In the genomic region with DNA sequence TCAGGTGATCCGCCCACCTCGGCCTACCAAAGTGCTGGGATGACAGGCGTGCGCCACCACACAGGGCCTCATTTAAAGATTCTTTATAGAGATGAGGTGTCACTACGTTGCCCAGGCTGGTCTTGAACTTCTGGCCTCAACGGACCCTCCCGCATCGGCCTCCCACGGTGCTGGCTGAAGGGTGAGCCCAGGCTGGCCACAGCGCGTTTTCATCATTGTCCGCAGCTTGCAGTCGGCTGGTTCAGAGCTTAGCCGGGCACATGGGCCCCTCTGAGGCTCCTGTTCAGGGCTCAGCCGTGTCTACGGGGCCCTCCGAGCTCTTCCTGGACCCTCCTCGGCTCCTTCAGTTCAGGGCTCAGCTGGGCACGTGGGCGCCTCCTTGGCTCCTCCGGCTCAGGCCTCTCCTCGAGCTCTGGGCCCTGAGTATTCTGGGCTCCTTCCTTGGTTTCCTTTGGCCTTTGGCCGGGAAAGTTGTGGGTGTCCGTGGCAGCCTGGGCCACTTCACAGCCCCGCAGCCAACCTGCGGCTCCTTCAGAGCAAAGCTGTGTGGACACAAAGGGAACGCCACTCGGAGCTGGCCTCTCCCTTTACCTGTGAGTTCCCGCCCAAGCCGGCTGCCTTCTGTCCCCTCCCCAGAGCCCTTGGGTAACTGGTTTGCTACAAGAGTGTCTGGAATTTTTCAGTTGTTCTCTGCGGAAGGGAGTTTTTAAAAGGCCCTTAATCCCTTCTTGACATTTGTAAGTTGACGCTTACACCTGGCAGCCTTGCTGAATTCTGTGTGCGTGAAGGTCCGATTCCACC, we compare ENCODE assay signal across 1 cellular context.
TF ChIP-seq lines count a peak whose summit lies in the region.

No MANE protein-coding gene starts in this region.

TF ChIP-seq in GM23338, 12 proteins besides CTCF, POLR2A, EP300 and RAD21:
- TF ChIP-seq, protein P1, sequence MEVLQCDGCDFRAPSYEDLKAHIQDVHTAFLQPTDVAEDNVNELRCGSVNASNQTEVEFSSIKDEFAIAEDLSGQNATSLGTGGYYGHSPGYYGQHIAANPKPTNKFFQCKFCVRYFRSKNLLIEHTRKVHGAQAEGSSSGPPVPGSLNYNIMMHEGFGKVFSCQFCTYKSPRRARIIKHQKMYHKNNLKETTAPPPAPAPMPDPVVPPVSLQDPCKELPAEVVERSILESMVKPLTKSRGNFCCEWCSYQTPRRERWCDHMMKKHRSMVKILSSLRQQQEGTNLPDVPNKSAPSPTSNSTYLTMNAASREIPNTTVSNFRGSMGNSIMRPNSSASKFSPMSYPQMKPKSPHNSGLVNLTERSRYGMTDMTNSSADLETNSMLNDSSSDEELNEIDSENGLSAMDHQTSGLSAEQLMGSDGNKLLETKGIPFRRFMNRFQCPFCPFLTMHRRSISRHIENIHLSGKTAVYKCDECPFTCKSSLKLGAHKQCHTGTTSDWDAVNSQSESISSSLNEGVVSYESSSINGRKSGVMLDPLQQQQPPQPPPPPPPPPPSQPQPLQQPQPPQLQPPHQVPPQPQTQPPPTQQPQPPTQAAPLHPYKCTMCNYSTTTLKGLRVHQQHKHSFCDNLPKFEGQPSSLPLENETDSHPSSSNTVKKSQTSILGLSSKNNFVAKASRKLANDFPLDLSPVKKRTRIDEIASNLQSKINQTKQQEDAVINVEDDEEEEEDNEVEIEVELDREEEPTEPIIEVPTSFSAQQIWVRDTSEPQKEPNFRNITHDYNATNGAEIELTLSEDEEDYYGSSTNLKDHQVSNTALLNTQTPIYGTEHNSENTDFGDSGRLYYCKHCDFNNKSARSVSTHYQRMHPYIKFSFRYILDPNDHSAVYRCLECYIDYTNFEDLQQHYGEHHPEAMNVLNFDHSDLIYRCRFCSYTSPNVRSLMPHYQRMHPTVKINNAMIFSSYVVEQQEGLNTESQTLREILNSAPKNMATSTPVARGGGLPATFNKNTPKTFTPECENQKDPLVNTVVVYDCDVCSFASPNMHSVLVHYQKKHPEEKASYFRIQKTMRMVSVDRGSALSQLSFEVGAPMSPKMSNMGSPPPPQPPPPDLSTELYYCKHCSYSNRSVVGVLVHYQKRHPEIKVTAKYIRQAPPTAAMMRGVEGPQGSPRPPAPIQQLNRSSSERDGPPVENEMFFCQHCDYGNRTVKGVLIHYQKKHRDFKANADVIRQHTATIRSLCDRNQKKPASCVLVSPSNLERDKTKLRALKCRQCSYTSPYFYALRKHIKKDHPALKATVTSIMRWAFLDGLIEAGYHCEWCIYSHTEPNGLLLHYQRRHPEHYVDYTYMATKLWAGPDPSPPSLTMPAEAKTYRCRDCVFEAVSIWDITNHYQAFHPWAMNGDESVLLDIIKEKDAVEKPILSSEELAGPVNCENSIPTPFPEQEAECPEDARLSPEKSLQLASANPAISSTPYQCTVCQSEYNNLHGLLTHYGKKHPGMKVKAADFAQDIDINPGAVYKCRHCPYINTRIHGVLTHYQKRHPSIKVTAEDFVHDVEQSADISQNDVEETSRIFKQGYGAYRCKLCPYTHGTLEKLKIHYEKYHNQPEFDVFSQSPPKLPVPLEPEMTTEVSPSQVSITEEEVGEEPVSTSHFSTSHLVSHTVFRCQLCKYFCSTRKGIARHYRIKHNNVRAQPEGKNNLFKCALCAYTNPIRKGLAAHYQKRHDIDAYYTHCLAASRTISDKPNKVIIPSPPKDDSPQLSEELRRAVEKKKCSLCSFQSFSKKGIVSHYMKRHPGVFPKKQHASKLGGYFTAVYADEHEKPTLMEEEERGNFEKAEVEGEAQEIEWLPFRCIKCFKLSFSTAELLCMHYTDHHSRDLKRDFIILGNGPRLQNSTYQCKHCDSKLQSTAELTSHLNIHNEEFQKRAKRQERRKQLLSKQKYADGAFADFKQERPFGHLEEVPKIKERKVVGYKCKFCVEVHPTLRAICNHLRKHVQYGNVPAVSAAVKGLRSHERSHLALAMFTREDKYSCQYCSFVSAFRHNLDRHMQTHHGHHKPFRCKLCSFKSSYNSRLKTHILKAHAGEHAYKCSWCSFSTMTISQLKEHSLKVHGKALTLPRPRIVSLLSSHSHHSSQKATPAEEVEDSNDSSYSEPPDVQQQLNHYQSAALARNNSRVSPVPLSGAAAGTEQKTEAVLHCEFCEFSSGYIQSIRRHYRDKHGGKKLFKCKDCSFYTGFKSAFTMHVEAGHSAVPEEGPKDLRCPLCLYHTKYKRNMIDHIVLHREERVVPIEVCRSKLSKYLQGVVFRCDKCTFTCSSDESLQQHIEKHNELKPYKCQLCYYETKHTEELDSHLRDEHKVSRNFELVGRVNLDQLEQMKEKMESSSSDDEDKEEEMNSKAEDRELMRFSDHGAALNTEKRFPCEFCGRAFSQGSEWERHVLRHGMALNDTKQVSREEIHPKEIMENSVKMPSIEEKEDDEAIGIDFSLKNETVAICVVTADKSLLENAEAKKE (CRISPR knock-in tag; IDR thresholded peaks at IDR 0.05) = no peak
- TF ChIP-seq ZNF114 (CRISPR knock-in tag; IDR thresholded peaks at IDR 0.05) (no peak), EZH2phosphoT487 (IDR thresholded peaks at IDR 0.05; ENCODE audit: unreplicated experiment) (no peak), CREB1 (CRISPR knock-in tag; IDR thresholded peaks at IDR 0.05; ENCODE audit: low read depth) (no peak), POLR2AphosphoS5 (IDR thresholded peaks at IDR 0.05; ENCODE audit: low read depth) (no peak), STAT1 (IDR thresholded peaks at IDR 0.05; ENCODE audit: unreplicated experiment) (no peak), ZNF331 (CRISPR knock-in tag; IDR thresholded peaks at IDR 0.05; ENCODE audit: low read depth) (no peak), REST (IDR thresholded peaks at IDR 0.05; ENCODE audit: unreplicated experiment) (no peak), JUNB (IDR thresholded peaks at IDR 0.05; ENCODE audit: unreplicated experiment) (no peak), EZH2 (IDR thresholded peaks at IDR 0.05; ENCODE audit: low read depth, unreplicated experiment) (no peak), NANOG (IDR thresholded peaks at IDR 0.05; ENCODE audit: borderline replicate concordance) (no peak)
- TF ChIP-seq, protein P2, sequence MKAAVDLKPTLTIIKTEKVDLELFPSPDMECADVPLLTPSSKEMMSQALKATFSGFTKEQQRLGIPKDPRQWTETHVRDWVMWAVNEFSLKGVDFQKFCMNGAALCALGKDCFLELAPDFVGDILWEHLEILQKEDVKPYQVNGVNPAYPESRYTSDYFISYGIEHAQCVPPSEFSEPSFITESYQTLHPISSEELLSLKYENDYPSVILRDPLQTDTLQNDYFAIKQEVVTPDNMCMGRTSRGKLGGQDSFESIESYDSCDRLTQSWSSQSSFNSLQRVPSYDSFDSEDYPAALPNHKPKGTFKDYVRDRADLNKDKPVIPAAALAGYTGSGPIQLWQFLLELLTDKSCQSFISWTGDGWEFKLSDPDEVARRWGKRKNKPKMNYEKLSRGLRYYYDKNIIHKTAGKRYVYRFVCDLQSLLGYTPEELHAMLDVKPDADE (IDR thresholded peaks at IDR 0.05) = no peak
